In genomic region chr10:125121003-125121402, GRCh38 we compare ENCODE assay signal across 14 cellular contexts. TPM values are rescaled to one million over a fixed set of nuclear protein-coding genes. Genes with fewer than 3 reads are reported as not detected.
DNase-seq lines count a peak whose midpoint lies in the region; TF ChIP-seq lines count a peak whose summit lies in the region.
"Had no signal": no experiment of that assay in that cellular context is flagged by ENCODE, and none has a peak within 500 bp of the region (broad histone marks: within the 10 kb centered on the region; RNA-seq: fewer than 3 reads in every experiment).

No MANE protein-coding gene starts in this region.

- H3K9me3 ChIP-seq in fibroblast of lung (ENCODE audit: control insufficient read depth, insufficient read depth, low read depth, low read length) (no peaks in the 10 kb centered on the region), sigmoid colon (no peaks in the 10 kb centered on the region)

- 86 to 94% methylated on average over 8 of the region's 8 CpGs for WGBS in sigmoid colon, 2 donors

- intact Hi-C loops in sigmoid colon (cut with DNase I): no loop called here

- H3K4me1 ChIP-seq in fibroblast of lung (ENCODE audit: control insufficient read depth, extremely low read depth, insufficient read depth, low read length) (peaks cover 31% of the 10 kb centered on the region), sigmoid colon (peaks cover 0 to 84% (median 76%) of the 10 kb centered on the region in 4 donors)

- H3K4me3 ChIP-seq in fibroblast of lung (replicated peaks in 1 of 4; ENCODE audit: control extremely low read depth in 1 of 4, insufficient read depth in 1 of 4, low read depth in 3 of 4, low read length in 4 of 4): no peak overlapping the region
- no peak overlapping the region for H3K4me3 ChIP-seq in sigmoid colon

- H3K27me3 ChIP-seq in fibroblast of lung (ENCODE audit: control insufficient read depth, insufficient read depth, low read length): no peaks in the 10 kb centered on the region
- H3K27me3 ChIP-seq in sigmoid colon: no peaks in the 10 kb centered on the region

- H3K36me3 ChIP-seq in fibroblast of lung (ENCODE audit: control insufficient read depth, insufficient read depth, low read length) (peaks cover 4% of the 10 kb centered on the region), sigmoid colon (peaks cover 0 to 7% (median 0%) of the 10 kb centered on the region in 4 donors)

- H3K27ac ChIP-seq in fibroblast of lung (ENCODE audit: insufficient read depth, low read length): peak overlapping the region; percentile 31
- H3K27ac ChIP-seq in sigmoid colon: peak overlapping the region in 1 of 4 donors; percentile 3

- no peak overlapping the region for H3K9ac ChIP-seq in fibroblast of lung (ENCODE audit: insufficient read depth, low read length)

- no peak for TF ChIP-seq EP300 in sigmoid colon (IDR thresholded peaks at IDR 0.05)

- no peak for TF ChIP-seq CTCF in fibroblast of lung (conservative IDR thresholded peaks at IDR 0.05 in 1 of 2, IDR thresholded peaks at IDR 0.05 in 1 of 2; ENCODE audit: low read depth in 1 of 2, low read length in 2 of 2)
- no peak for TF ChIP-seq CTCF in sigmoid colon (IDR thresholded peaks at IDR 0.05)

- no peak for TF ChIP-seq POLR2A in sigmoid colon (IDR thresholded peaks at IDR 0.05)

- H3K4me2 ChIP-seq in fibroblast of lung (ENCODE audit: extremely low read depth, insufficient read depth, low read length): no peak overlapping the region

- peaks cover 90% of the 10 kb centered on the region for H3K79me2 ChIP-seq in fibroblast of lung (ENCODE audit: control insufficient read depth, insufficient read depth, low read length)

- no peaks in the 10 kb centered on the region for H4K20me1 ChIP-seq in fibroblast of lung (ENCODE audit: control insufficient read depth, extremely low read depth, insufficient read depth, low read length)

- H2AFZ ChIP-seq in fibroblast of lung (ENCODE audit: low read length): no peak overlapping the region

- DNase-seq in COLO668 (lab: John Stamatoyannopoulos, UW; ENCODE audit: unreplicated experiment) (peak; percentile 35), RPMI8226 (peak; percentile 12), fibroblast of lung (ENCODE audit: low read depth in 2 of 2) (no peak), sigmoid colon (peak; percentile 51), mucosa of gallbladder (ENCODE audit: low spot score) (no peak), 8988T (no peak), NCI-H226 (no peak)
- no peak for DNase-seq in activated CD8-positive, alpha-beta memory T cell treated with anti-CD3 and anti-CD28 coated beads for 24 hours
- DNase-seq: activated CD4-positive, alpha-beta T cell treated with anti-CD3 and anti-CD28 coated beads, Interleukin-2, amount 50 U/mL, for 1 hour; activated naive CD8-positive, alpha-beta T cell treated with anti-CD3 and anti-CD28 coated beads for 36 hours; DMS 273 treated with DMSO at 0.1 percent for 48 hours; hypothalamus; NCI-H2081; NCI-H774 had no signal

RNA-seq across cellular contexts. Expression of gene CTBP2, which starts 39.4 kb away (rescaled TPM):
- total RNA-seq in fibroblast of lung (56.8 and 73.3 TPM in 2 replicates), sigmoid colon (10 to 100 TPM; 31.2 to 57.1 (median 47.5) TPM), mucosa of gallbladder (99.5 TPM)
- polyA plus RNA-seq in fibroblast of lung (72.1 and 91.0 TPM in 2 replicates), sigmoid colon (10 to 100 TPM; 49.9 to 62.4 (median 52.0) TPM)
- polyA plus RNA-seq in fibroblast of lung (2012): 53.0 and 60.4 TPM in 2 replicates
- polyA minus RNA-seq in fibroblast of lung (ENCODE audit: low replicate concordance): 130 and 131 TPM in 2 replicates

Comparison
In these comparisons a context has a peak if more than half of its experiments do, and no peak if none do; other contexts are left out.
1. DNase-seq: peak in COLO668 (single experiment), RPMI8226 (single experiment) and sigmoid colon (single experiment); none in fibroblast of lung (0 of 2), mucosa of gallbladder (single experiment), activated CD8-positive, alpha-beta memory T cell treated with anti-CD3 and anti-CD28 coated beads for 24 hours (single experiment), 8988T (single experiment) and NCI-H226 (single experiment).